27 cellular contexts compared by ENCODE assay signal in the genomic region with DNA sequence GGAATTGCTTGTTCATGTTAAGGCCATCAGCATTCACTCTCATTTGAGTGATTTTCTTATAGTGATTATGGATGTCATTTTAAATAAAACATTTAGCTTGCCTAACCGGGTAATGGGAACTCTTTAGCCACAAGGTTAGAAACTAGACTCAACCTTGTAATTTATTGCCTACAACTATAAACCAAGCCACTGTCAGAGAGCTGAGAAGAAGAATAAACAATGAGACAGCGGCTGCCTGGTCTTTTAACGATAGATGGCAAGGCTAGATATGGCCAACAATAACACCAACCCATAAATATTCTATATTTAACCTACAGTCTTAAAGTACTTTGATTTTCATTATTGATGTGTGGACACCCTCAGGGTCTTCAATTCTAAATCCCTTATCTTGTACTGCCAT. TPM values are rescaled to one million over a fixed set of nuclear protein-coding genes. Genes with fewer than 3 reads are reported as not detected.
"Had no signal": no experiment of that assay in that cellular context is flagged by ENCODE, and none has a peak within 500 bp of the region (broad histone marks: within the 10 kb centered on the region; RNA-seq: fewer than 3 reads in every experiment).

No MANE protein-coding gene starts in this region.

- H3K4me3 Mint-ChIP-seq: activated B cell treated with CpG ODN at 0.5 μM for 24 hours; activated CD4-positive, alpha-beta T cell treated with anti-CD3 and anti-CD28 coated beads for 36 hours; activated naive CD8-positive, alpha-beta T cell; activated T-cell treated with anti-CD3 and anti-CD28 coated beads, Interleukin-2, amount 50 U/mL, for 24 hours; neural crest cell; T-helper 1 cell treated with Interleukin-12 subunit alpha and Interleukin-12 subunit beta and Interleukin-4 antibody, amounts not matched to agents 30 μg/mL and 1 μg/mL, for 36 hours had no signal

- H3K27ac Mint-ChIP-seq: activated B cell treated with CpG ODN at 0.5 μM for 24 hours; activated CD4-positive, alpha-beta T cell treated with anti-CD3 and anti-CD28 coated beads for 36 hours; activated naive CD8-positive, alpha-beta T cell; activated T-cell treated with anti-CD3 and anti-CD28 coated beads, Interleukin-2, amount 50 U/mL, for 24 hours; activated T-helper 2 cell treated with anti-CD3 and anti-CD28 coated beads, Interferon-gamma antibody, Interleukin-2, Interleukin-4, amounts not matched to agents 10 μg/mL and 5 μg/mL and 100 μg/mL, durations not matched to agents 14 hours and 24 hours and 36 hours; T-helper 1 cell treated with Interleukin-12 subunit alpha and Interleukin-12 subunit beta and Interleukin-4 antibody, amounts not matched to agents 30 μg/mL and 1 μg/mL, for 36 hours had no signal

- H3K27me3 Mint-ChIP-seq: activated B cell treated with CpG ODN at 0.5 μM for 24 hours had no signal

- H3K9me3 Mint-ChIP-seq: activated B cell treated with CpG ODN at 0.5 μM for 24 hours; activated T-cell treated with anti-CD3 and anti-CD28 coated beads, Interleukin-2, amount 50 U/mL, for 24 hours; neural crest cell had no signal

- ATAC-seq: activated CD4-positive, alpha-beta T cell treated with anti-CD3 and anti-CD28 coated beads for 36 hours; foreskin keratinocyte; left ventricle myocardium superior; mucosa of descending colon had no signal

- H3K36me3 Mint-ChIP-seq: activated naive CD8-positive, alpha-beta T cell had no signal

- DNase-seq: activated B cell treated with CpG ODN at 0.5 μM for 24 hours; activated CD4-positive, alpha-beta T cell treated with anti-CD3 and anti-CD28 coated beads for 36 hours; activated CD4-positive, alpha-beta T cell treated with anti-CD3 and anti-CD28 coated beads, Interleukin-2, amount 50 U/mL, for 4 hours; activated CD8-positive, alpha-beta memory T cell treated with anti-CD3 and anti-CD28 coated beads for 24 hours; activated CD8-positive, alpha-beta memory T cell treated with anti-CD3 and anti-CD28 coated beads, Interleukin-2, amount 50 U/mL, for 4 hours; activated naive CD4-positive, alpha-beta T cell; activated T-cell treated with anti-CD3 and anti-CD28 coated beads, Interleukin-2, amount 50 U/mL, for 24 hours; adrenal gland; central memory CD4-positive, alpha-beta T cell; dermis blood vessel endothelial cell; effector CD8-positive, alpha-beta T cell; erythroblast; foreskin keratinocyte; kidney glomerular epithelial cell; left ventricle myocardium superior; mucosa of descending colon; occipital lobe; retina; sigmoid colon; stimulated activated CD4-positive, alpha-beta T cell treated with anti-CD3 and anti-CD28 coated beads, Interleukin-4, amount 100 ng/mL, for 1 hour; stimulated activated naive CD4-positive, alpha-beta T cell treated with Interleukin-2 at 50 U/mL for 16 hours; T1000; upper lobe of left lung had no signal

RNA-seq across cellular contexts. Expression of gene INHBA, which starts 27.8 kb away (rescaled TPM):
- total RNA-seq: activated CD4-positive, alpha-beta T cell treated with anti-CD3 and anti-CD28 coated beads for 36 hours had no signal
